18 cellular contexts compared by ENCODE assay signal in genomic region chr2:166092889-166093288, GRCh38. TPM values are rescaled to one million over a fixed set of nuclear protein-coding genes. Genes with fewer than 3 reads are reported as not detected.
DNase-seq lines count a peak whose midpoint lies in the region; ATAC-seq lines count a peak whose summit lies in the region.
"Had no signal": no experiment of that assay in that cellular context is flagged by ENCODE, and none has a peak within 500 bp of the region (broad histone marks: within the 10 kb centered on the region; RNA-seq: fewer than 3 reads in every experiment).

No MANE protein-coding gene starts in this region.

- no peak for ATAC-seq in HG03039 (IDR thresholded peaks at IDR 0.05; ENCODE audit: unreplicated experiment)
- no peak for ATAC-seq in HG02852 (IDR thresholded peaks at IDR 0.05; ENCODE audit: unreplicated experiment)
- ATAC-seq: left ventricle myocardium superior had no signal

- DNase-seq in AG08396 (ENCODE audit: low spot score) (peak; percentile 8), HPDE6-E6E7 (ENCODE audit: extremely low spot score) (peak; percentile 7), amniotic stem cell (lab: John Stamatoyannopoulos, UW) (peak; percentile 22), glomerular endothelial cell (ENCODE audit: extremely low read depth, low read depth, low spot score) (peak; percentile 72), dedifferentiated amniotic fluid mesenchymal stem cell (ENCODE audit: extremely low spot score) (no peak), NK-92 (lab: John Stamatoyannopoulos, UW; ENCODE audit: unreplicated experiment) (no peak)
- DNase-seq: DMS 273 treated with DMSO at 0.1 percent for 48 hours, left ventricle myocardium superior, NCI-H1694 treated with DMSO at 0.1 percent for 48 hours, NCI-H510A, Peyer's patch, stomach, T-helper 1 cell had no signal

RNA-seq across cellular contexts. Expression of gene SCN1A, which starts 34.9 kb away (rescaled TPM):
- not detected in 2 replicates for total RNA-seq in glomerular endothelial cell
- total RNA-seq: B cell, myocyte, Peyer's patch, posterior vena cava had no signal

Comparison
In these comparisons a context has a peak if more than half of its experiments do, and no peak if none do; other contexts are left out.
1. DNase-seq: peak in AG08396 (single experiment), HPDE6-E6E7 (single experiment), amniotic stem cell (single experiment) and glomerular endothelial cell (single experiment); none in dedifferentiated amniotic fluid mesenchymal stem cell (single experiment) and NK-92 (single experiment).